Comparison of ENCODE assay signal across 8 cellular contexts in genomic region chr12:92593734-92594402, GRCh38.
DNase-seq lines count a peak whose midpoint lies in the region; ATAC-seq and TF ChIP-seq lines count a peak whose summit lies in the region.

No MANE protein-coding gene starts in this region.

- ATAC-seq in GM19328 (IDR thresholded peaks at IDR 0.05; ENCODE audit: unreplicated experiment), result peak; percentile 98
- ATAC-seq in HG03442 (IDR thresholded peaks at IDR 0.05; ENCODE audit: unreplicated experiment), result peak; percentile 100
- ATAC-seq in lung (ENCODE audit: insufficient read depth, low FRiP score), result peak; percentile 80

- H3K9me3 ChIP-seq in lung (ENCODE audit: control insufficient read depth in 2 of 2, insufficient read depth in 1 of 2, low read length in 1 of 2), result no peaks in the 10 kb centered on the region

- 40 to 45% methylated on average over 8 of the region's 8 CpGs for WGBS in lung, 2 donors

- DNase-seq in T-helper 2 cell (peak; percentile 20 to 96 (median 72)), amniotic stem cell (lab: John Stamatoyannopoulos, UW) (peak; percentile 61), lung (ENCODE audit: low spot score) (no peak), LoVo (ENCODE audit: low spot score) (no peak)
- DNase-seq in stimulated activated CD8-positive, alpha-beta memory T cell treated with anti-CD3 and anti-CD28 coated beads, Interleukin-4, amount 100 ng/mL, for 4 hours (ENCODE audit: low read depth in 2 of 2, low spot score in 1 of 2), result peak; percentile 49 to 71

- no peak for TF ChIP-seq CTCF in lung (IDR thresholded peaks at IDR 0.05; ENCODE audit: control extremely low read depth, extremely low read depth)

- H3K27ac ChIP-seq in ACC112 (ENCODE audit: low read depth, low read length) (peak overlapping the region; percentile 89), lung (ENCODE audit: low read depth in 1 of 2, low read length in 1 of 2) (peak overlapping the region in 1 of 2 donors; percentile 81)

- H3K4me1 ChIP-seq in ACC112 (ENCODE audit: control insufficient read depth, insufficient read depth, low read length, unreplicated experiment) (peaks cover 49% of the 10 kb centered on the region), lung (ENCODE audit: control insufficient read depth in 2 of 2, insufficient read depth in 2 of 2, low read length in 2 of 2) (no peaks in the 10 kb centered on the region)

- H3K36me3 ChIP-seq in ACC112 (ENCODE audit: insufficient read depth, low read length) (no peaks in the 10 kb centered on the region), lung (ENCODE audit: control insufficient read depth in 2 of 2, insufficient read depth in 2 of 2, low read length in 2 of 2) (no peaks in the 10 kb centered on the region)

- H3K27me3 ChIP-seq in ACC112 (ENCODE audit: insufficient read depth, low read length), result no peaks in the 10 kb centered on the region
- no peaks in the 10 kb centered on the region for H3K27me3 ChIP-seq in lung (ENCODE audit: control insufficient read depth, insufficient read depth)

- no peaks in the 10 kb centered on the region for H3K79me2 ChIP-seq in ACC112 (ENCODE audit: control insufficient read depth, insufficient read depth, low read length, unreplicated experiment)

- peak overlapping the region; percentile 6; the same call in 1 of the 2 replicates for H3K4me3 ChIP-seq in ACC112 (ENCODE audit: low read depth, low read length)
- no peak overlapping the region for H3K4me3 ChIP-seq in lung

- peak overlapping the region; percentile 11 for H2AFZ ChIP-seq in ACC112 (ENCODE audit: low read length, unreplicated experiment)

Comparison
In these comparisons a context has a peak if more than half of its experiments do, and no peak if none do; other contexts are left out.
1. DNase-seq: peak in T-helper 2 cell (5 of 5), amniotic stem cell (single experiment) and stimulated activated CD8-positive, alpha-beta memory T cell treated with anti-CD3 and anti-CD28 coated beads, Interleukin-4, amount 100 ng/mL, for 4 hours (2 of 2); none in lung (single experiment) and LoVo (single experiment).
2. Peak in every context shown above with its lines, with median percentiles within 50 percentile points of each other: ATAC-seq.